Comparison of ENCODE assay signal across 18 cellular contexts in the genomic region with DNA sequence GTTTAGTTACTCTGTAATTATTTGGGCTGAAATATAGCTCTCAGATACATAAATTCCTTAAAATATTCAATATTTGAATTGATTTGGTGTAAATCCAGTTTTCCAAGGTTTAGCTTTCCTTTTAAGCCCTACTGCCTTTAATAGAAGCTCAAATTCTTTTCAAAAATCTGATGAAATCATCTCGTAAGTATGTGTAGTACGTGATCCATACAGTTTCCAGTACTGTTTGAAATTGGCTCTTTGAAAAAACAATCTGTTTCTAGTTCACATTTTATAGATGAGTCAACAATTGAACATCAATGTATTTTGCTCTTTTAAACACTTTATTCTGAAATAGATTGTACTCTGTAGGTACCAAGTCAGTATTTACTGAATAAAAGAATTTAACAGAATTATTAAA.
A peak's percentile ranks its signal among the peaks of the same experiment; 100 is the strongest.
DNase-seq lines count a peak whose midpoint lies in the region; ATAC-seq and TF ChIP-seq lines count a peak whose summit lies in the region.
"Had no signal": no experiment of that assay in that cellular context is flagged by ENCODE, and none has a peak within 500 bp of the region (broad histone marks: within the 10 kb centered on the region; RNA-seq: fewer than 3 reads in every experiment).

No MANE protein-coding gene starts in this region.

- H3K27me3 ChIP-seq in GM23248 (replicated peaks; ENCODE audit: insufficient read depth) (no peaks in the 10 kb centered on the region), smooth muscle cell (ENCODE audit: low read depth) (no peaks in the 10 kb centered on the region), lower lobe of right lung (ENCODE audit: low read depth) (no peaks in the 10 kb centered on the region)
- H3K27me3 ChIP-seq: heart left ventricle had no signal

- H3K4me1 ChIP-seq in GM23248 (ENCODE audit: insufficient read depth) (peaks cover 21% of the 10 kb centered on the region), smooth muscle cell (ENCODE audit: low read depth) (no peaks in the 10 kb centered on the region), lower lobe of right lung (no peaks in the 10 kb centered on the region)
- H3K4me1 ChIP-seq: heart left ventricle had no signal

- H3K36me3 ChIP-seq in GM23248 (ENCODE audit: low read depth) (no peaks in the 10 kb centered on the region), smooth muscle cell (ENCODE audit: low read depth) (no peaks in the 10 kb centered on the region), lower lobe of right lung (no peaks in the 10 kb centered on the region)

- TF ChIP-seq CTCF in astrocyte of the cerebellum (IDR thresholded peaks at IDR 0.05; ENCODE audit: low read depth, low read length, missing control alignments), result no peak
- no peak for TF ChIP-seq CTCF in fibroblast of the aortic adventitia (IDR thresholded peaks at IDR 0.05; ENCODE audit: insufficient read depth, low read length)
- TF ChIP-seq CTCF in smooth muscle cell (IDR thresholded peaks at IDR 0.05; ENCODE audit: borderline replicate concordance, insufficient read depth, poor library complexity, severe bottlenecking), result no peak
- no peak for TF ChIP-seq CTCF in lower lobe of right lung (IDR thresholded peaks at IDR 0.05)

- H2AFZ ChIP-seq in GM23248, result peak overlapping the region; percentile 63
- peak overlapping the region; percentile 68 for H2AFZ ChIP-seq in smooth muscle cell (ENCODE audit: low read depth)

- H4K20me1 ChIP-seq in GM23248 (ENCODE audit: insufficient read depth) (no peaks in the 10 kb centered on the region), smooth muscle cell (ENCODE audit: low read depth) (no peaks in the 10 kb centered on the region)

- H3K9me2 ChIP-seq in GM23248 (ENCODE audit: insufficient read depth), result no peaks in the 10 kb centered on the region

- ATAC-seq in lower lobe of right lung, result no peak
- no peak for ATAC-seq in HG03354 (IDR thresholded peaks at IDR 0.05; ENCODE audit: poor library complexity, severe bottlenecking, unreplicated experiment)
- ATAC-seq: heart left ventricle had no signal

- peak overlapping the region; percentile 54 for H3K27ac ChIP-seq in GM23248
- H3K27ac ChIP-seq in smooth muscle cell (ENCODE audit: low read depth), result no peak overlapping the region
- no peak overlapping the region for H3K27ac ChIP-seq in lower lobe of right lung
- H3K27ac ChIP-seq: C4-2B, heart left ventricle, skin epidermis had no signal

- peak overlapping the region; percentile 42 for H3K9ac ChIP-seq in GM23248
- H3K9ac ChIP-seq in smooth muscle cell (ENCODE audit: low read depth), result no peak overlapping the region

- in situ Hi-C loops in GM23248 (cut with MboI), result loop anchor here (10.0 kb wide), 1 partner anchor 468 kb away; no protein-coding TSS in a partner anchor
- in situ Hi-C loops in astrocyte of the cerebellum (cut with HindIII; ENCODE audit: low sequenced_read_pairs), result no loop called here

- intact Hi-C loops in lower lobe of right lung (cut with DNase I), result no loop called here

- H3F3A ChIP-seq in GM23248 (ENCODE audit: insufficient read depth) (no peaks in the 10 kb centered on the region; the same call in 1 of the 2 replicates), smooth muscle cell (ENCODE audit: low read depth) (no peaks in the 10 kb centered on the region)

- DNase-seq in GM23248 (peak; percentile 74), astrocyte of the cerebellum (ENCODE audit: low read depth) (peak; percentile 15), fibroblast of the aortic adventitia (ENCODE audit: low read depth) (peak; percentile 74), smooth muscle cell (lab: John Stamatoyannopoulos, UW; ENCODE audit: unreplicated experiment) (no peak), lower lobe of right lung (no peak), NCI-H2196 treated with DMSO at 0.1 percent for 48 hours (lab: John Stamatoyannopoulos, UW; ENCODE audit: unreplicated experiment) (no peak)
- DNase-seq: activated CD4-positive, alpha-beta T cell treated with anti-CD3 and anti-CD28 coated beads, Interleukin-2, amount 10 ng/mL, durations not matched to agents 24 days and 14 days; activated gamma-delta T cell; heart left ventricle; islet precursor cell; mammary epithelial cell; MM.1S; naive B cell; stimulated activated CD4-positive, alpha-beta T cell treated with anti-CD3 and anti-CD28 coated beads, Interleukin-4, amount 100 ng/mL, for 24 hours; substantia nigra had no signal

- no peaks in the 10 kb centered on the region for H3K79me2 ChIP-seq in GM23248 (ENCODE audit: insufficient read depth)
- no peaks in the 10 kb centered on the region for H3K79me2 ChIP-seq in smooth muscle cell (ENCODE audit: low read depth)

- H3K4me3 ChIP-seq in GM23248, result peak overlapping the region; percentile 29
- H3K4me3 ChIP-seq in astrocyte of the cerebellum (ENCODE audit: low read depth, low read length), result no peak overlapping the region
- H3K4me3 ChIP-seq in fibroblast of the aortic adventitia (ENCODE audit: low read depth, low read length), result no peak overlapping the region
- H3K4me3 ChIP-seq in smooth muscle cell, result no peak overlapping the region
- no peak overlapping the region for H3K4me3 ChIP-seq in lower lobe of right lung
- H3K4me3 ChIP-seq: heart left ventricle, skin epidermis had no signal

- H3K4me2 ChIP-seq in GM23248 (ENCODE audit: unreplicated experiment) (peak overlapping the region; percentile 50), smooth muscle cell (no peak overlapping the region)

- 20 to 29% methylated on average over 2 of the region's 2 CpGs for WGBS in GM23248 (ENCODE audit: low coverage in 1 of 2, low lambda C conversion rate in 2 of 2, missing lambda C conversion rate in 2 of 2), 2 experiments
- WGBS in smooth muscle cell (ENCODE audit: low lambda C conversion rate), result 58% methylated on average over 2 of the region's 2 CpGs

- H3K9me3 ChIP-seq in GM23248 (ENCODE audit: low read depth) (no peaks in the 10 kb centered on the region), smooth muscle cell (replicated peaks; ENCODE audit: low read depth) (no peaks in the 10 kb centered on the region), lower lobe of right lung (no peaks in the 10 kb centered on the region)

Comparison
In these comparisons a context has a peak if more than half of its experiments do, and no peak if none do; other contexts are left out.
1. DNase-seq: peak in GM23248 (single experiment), astrocyte of the cerebellum (single experiment) and fibroblast of the aortic adventitia (single experiment); none in smooth muscle cell (single experiment), lower lobe of right lung (single experiment) and NCI-H2196 treated with DMSO at 0.1 percent for 48 hours (single experiment).